Comparison of ENCODE assay signal across 15 cellular contexts in the genomic region with DNA sequence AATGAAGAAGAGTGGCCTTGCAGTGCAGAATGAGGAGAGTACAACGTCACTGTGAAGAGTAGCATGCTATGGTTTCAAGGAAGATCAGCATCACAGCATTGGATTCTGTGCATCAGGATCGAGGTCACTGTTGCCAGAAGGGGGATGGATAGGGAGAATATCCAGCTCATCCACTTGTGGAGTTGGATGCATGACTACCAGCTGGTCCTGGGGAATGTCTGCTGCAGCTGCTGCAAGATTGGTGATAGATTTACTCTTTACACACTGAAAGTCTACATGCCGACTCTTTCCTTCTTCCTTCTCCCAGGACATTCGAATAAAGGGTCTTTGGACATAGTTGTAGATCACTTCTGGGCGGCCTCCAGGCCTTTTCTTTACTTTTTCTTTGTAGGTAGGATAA.
DNase-seq lines count a peak whose midpoint lies in the region; ATAC-seq and TF ChIP-seq lines count a peak whose summit lies in the region.
"Had no signal": no experiment of that assay in that cellular context is flagged by ENCODE, and none has a peak within 500 bp of the region (broad histone marks: within the 10 kb centered on the region; RNA-seq: fewer than 3 reads in every experiment).

No MANE protein-coding gene starts in this region.

- H3K9me3 ChIP-seq in CD4-positive, alpha-beta memory T cell (ENCODE audit: control insufficient read depth in 1 of 2, low read length in 2 of 2): no peaks in the 10 kb centered on the region
- no peaks in the 10 kb centered on the region for H3K9me3 ChIP-seq in naive thymus-derived CD4-positive, alpha-beta T cell (ENCODE audit: control insufficient read depth in 2 of 3, low read length in 3 of 3)
- H3K9me3 ChIP-seq in right lobe of liver: no peaks in the 10 kb centered on the region
- H3K9me3 ChIP-seq: BE2C had no signal

- POLR2A ChIA-PET in activated CD8-positive, alpha-beta T cell treated with anti-CD3 and anti-CD28 coated beads for 36 hours (lab: Charles Lee): interaction anchor here (1.7 kb wide), 1 partner anchor 74 kb away, joined by 5 read pairs; a partner anchor contains a TSS
- POLR2A ChIA-PET in activated CD8-positive, alpha-beta T cell treated with anti-CD3 and anti-CD28 coated beads, Interleukin-2, amount 10 ng/mL, durations not matched to agents 7 days and 5 days (lab: Charles Lee): no interaction called here
- POLR2A ChIA-PET in CD4-positive, alpha-beta memory T cell (lab: Charles Lee; ENCODE audit: partially characterized antibody): interaction anchor here (0.6 kb wide), 1 partner anchor 14 kb away, joined by 3 read pairs; no protein-coding TSS in a partner anchor
- POLR2A ChIA-PET in naive thymus-derived CD4-positive, alpha-beta T cell (lab: Charles Lee): no interaction called here

- H3K27me3 ChIP-seq in CD4-positive, alpha-beta memory T cell (ENCODE audit: insufficient read depth, low read length): no peaks in the 10 kb centered on the region
- H3K27me3 ChIP-seq in naive thymus-derived CD4-positive, alpha-beta T cell (ENCODE audit: control insufficient read depth in 2 of 2, insufficient read depth in 2 of 2, low read length in 2 of 2): no peaks in the 10 kb centered on the region
- H3K27me3 ChIP-seq in right lobe of liver: no peaks in the 10 kb centered on the region
- H3K27me3 ChIP-seq: BE2C had no signal

- no peak for ATAC-seq in activated CD8-positive, alpha-beta T cell treated with anti-CD3 and anti-CD28 coated beads for 36 hours
- ATAC-seq in activated CD8-positive, alpha-beta T cell treated with anti-CD3 and anti-CD28 coated beads, Interleukin-2, amount 10 ng/mL, durations not matched to agents 7 days and 5 days: no peak
- ATAC-seq in activated naive CD8-positive, alpha-beta T cell treated with anti-CD3 and anti-CD28 coated beads, Interleukin-2, amount 50 U/mL, for 24 hours: no peak
- no peak for ATAC-seq in naive thymus-derived CD4-positive, alpha-beta T cell
- no peak for ATAC-seq in right lobe of liver
- ATAC-seq: Panc1 had no signal

- CTCF ChIA-PET in activated CD8-positive, alpha-beta T cell treated with anti-CD3 and anti-CD28 coated beads for 36 hours (lab: Charles Lee): no interaction called here
- CTCF ChIA-PET in activated CD8-positive, alpha-beta T cell treated with anti-CD3 and anti-CD28 coated beads, Interleukin-2, amount 10 ng/mL, durations not matched to agents 7 days and 5 days (lab: Charles Lee): no interaction called here
- CTCF ChIA-PET in CD4-positive, alpha-beta memory T cell (lab: Charles Lee; ENCODE audit: partially characterized antibody): interaction anchor here (1.2 kb wide), 1 partner anchor 45 kb away, joined by 3 read pairs; no protein-coding TSS in a partner anchor
- CTCF ChIA-PET in naive thymus-derived CD4-positive, alpha-beta T cell (lab: Charles Lee): no interaction called here

- H3K36me3 ChIP-seq in CD4-positive, alpha-beta memory T cell (ENCODE audit: insufficient read depth, low read length): peaks cover 38% of the 10 kb centered on the region
- H3K36me3 ChIP-seq in naive thymus-derived CD4-positive, alpha-beta T cell (ENCODE audit: control insufficient read depth in 2 of 3, insufficient read depth in 3 of 3, low read length in 3 of 3): peaks cover 0 to 36% (median 12%) of the 10 kb centered on the region in 3 experiments
- H3K36me3 ChIP-seq in right lobe of liver: peaks cover 0 to 30% (median 10%) of the 10 kb centered on the region in 4 donors
- H3K36me3 ChIP-seq: BE2C had no signal

- H3K4me3 Mint-ChIP-seq in activated CD8-positive, alpha-beta T cell treated with anti-CD3 and anti-CD28 coated beads for 36 hours: no peak overlapping the region
- no peak overlapping the region for H3K4me3 Mint-ChIP-seq in activated CD8-positive, alpha-beta T cell treated with anti-CD3 and anti-CD28 coated beads, Interleukin-2, amount 10 ng/mL, durations not matched to agents 7 days and 5 days
- H3K4me3 Mint-ChIP-seq in CD4-positive, alpha-beta memory T cell: no peak overlapping the region
- no peak overlapping the region for H3K4me3 Mint-ChIP-seq in activated naive CD8-positive, alpha-beta T cell treated with anti-CD3 and anti-CD28 coated beads, Interleukin-2, amount 50 U/mL, for 24 hours
- no peak overlapping the region for H3K4me3 Mint-ChIP-seq in naive thymus-derived CD4-positive, alpha-beta T cell
- H3K4me3 Mint-ChIP-seq: CD4-positive, alpha-beta T cell had no signal

- no peak overlapping the region for H3K27ac ChIP-seq in CD4-positive, alpha-beta memory T cell (ENCODE audit: low read depth, low read length)
- H3K27ac ChIP-seq in naive thymus-derived CD4-positive, alpha-beta T cell (ENCODE audit: low read depth, low read length): no peak overlapping the region
- no peak overlapping the region for H3K27ac ChIP-seq in right lobe of liver

- WGBS in right lobe of liver (ENCODE audit: insufficient coverage, low coverage, low lambda C conversion rate, missing lambda C conversion rate): 84% methylated on average over 2 of the region's 5 CpGs

- intact Hi-C loops in activated CD8-positive, alpha-beta T cell treated with anti-CD3 and anti-CD28 coated beads for 36 hours (cut with micrococcal nuclease): no loop called here
- intact Hi-C loops in CD4-positive, alpha-beta memory T cell (cut with micrococcal nuclease): no loop called here
- intact Hi-C loops in naive thymus-derived CD4-positive, alpha-beta T cell (cut with micrococcal nuclease): no loop called here
- intact Hi-C loops in right lobe of liver (cut with DNase I): no loop called here

- H3K4me1 ChIP-seq in CD4-positive, alpha-beta memory T cell (ENCODE audit: insufficient read depth, low read length): no peaks in the 10 kb centered on the region
- no peaks in the 10 kb centered on the region for H3K4me1 ChIP-seq in naive thymus-derived CD4-positive, alpha-beta T cell (ENCODE audit: control insufficient read depth in 2 of 2, insufficient read depth in 2 of 2, low read length in 2 of 2)
- no peaks in the 10 kb centered on the region for H3K4me1 ChIP-seq in right lobe of liver
- H3K4me1 ChIP-seq: BE2C had no signal

- no peaks in the 10 kb centered on the region for H3K9me3 Mint-ChIP-seq in activated CD8-positive, alpha-beta T cell treated with anti-CD3 and anti-CD28 coated beads for 36 hours
- no peaks in the 10 kb centered on the region for H3K9me3 Mint-ChIP-seq in activated CD8-positive, alpha-beta T cell treated with anti-CD3 and anti-CD28 coated beads, Interleukin-2, amount 10 ng/mL, durations not matched to agents 7 days and 5 days (ENCODE audit: insufficient read depth)
- H3K9me3 Mint-ChIP-seq in CD4-positive, alpha-beta memory T cell: no peaks in the 10 kb centered on the region
- H3K9me3 Mint-ChIP-seq in activated naive CD8-positive, alpha-beta T cell treated with anti-CD3 and anti-CD28 coated beads, Interleukin-2, amount 50 U/mL, for 24 hours: no peaks in the 10 kb centered on the region
- H3K9me3 Mint-ChIP-seq in naive thymus-derived CD4-positive, alpha-beta T cell: no peaks in the 10 kb centered on the region
- H3K9me3 Mint-ChIP-seq: CD4-positive, alpha-beta T cell had no signal

- no peak for DNase-seq in activated CD8-positive, alpha-beta T cell treated with anti-CD3 and anti-CD28 coated beads for 36 hours
- DNase-seq in activated CD8-positive, alpha-beta T cell treated with anti-CD3 and anti-CD28 coated beads, Interleukin-2, amount 10 ng/mL, durations not matched to agents 7 days and 5 days: no peak
- no peak for DNase-seq in CD4-positive, alpha-beta memory T cell
- no peak for DNase-seq in activated naive CD8-positive, alpha-beta T cell treated with anti-CD3 and anti-CD28 coated beads, Interleukin-2, amount 50 U/mL, for 24 hours
- no peak for DNase-seq in naive thymus-derived CD4-positive, alpha-beta T cell
- DNase-seq in iPS-NIHi7 (ENCODE audit: extremely low spot score) (no peak), right lobe of liver (no peak), SIG-M5 (lab: John Stamatoyannopoulos, UW) (no peak)
- DNase-seq: BE2C; Calu3; CD4-positive, alpha-beta T cell; NCI-H1092 treated with DMSO at 0.1 percent for 48 hours; NCI-H1694; NCI-H2081 treated with DMSO at 0.1 percent for 48 hours had no signal

- TF ChIP-seq CTCF in activated CD8-positive, alpha-beta T cell treated with anti-CD3 and anti-CD28 coated beads for 36 hours (IDR thresholded peaks at IDR 0.05): no peak
- no peak for TF ChIP-seq CTCF in right lobe of liver (IDR thresholded peaks at IDR 0.05)

- peaks cover 5% of the 10 kb centered on the region for H3K4me1 Mint-ChIP-seq in activated CD8-positive, alpha-beta T cell treated with anti-CD3 and anti-CD28 coated beads for 36 hours (ENCODE audit: low read depth)
- no peaks in the 10 kb centered on the region for H3K4me1 Mint-ChIP-seq in activated CD8-positive, alpha-beta T cell treated with anti-CD3 and anti-CD28 coated beads, Interleukin-2, amount 10 ng/mL, durations not matched to agents 7 days and 5 days (ENCODE audit: low read depth)
- H3K4me1 Mint-ChIP-seq in CD4-positive, alpha-beta memory T cell: peaks cover 0 to 1% (median 0%) of the 10 kb centered on the region in 4 donors
- peaks cover 3% of the 10 kb centered on the region for H3K4me1 Mint-ChIP-seq in activated naive CD8-positive, alpha-beta T cell treated with anti-CD3 and anti-CD28 coated beads, Interleukin-2, amount 50 U/mL, for 24 hours
- H3K4me1 Mint-ChIP-seq in naive thymus-derived CD4-positive, alpha-beta T cell: peaks cover 0 to 8% (median 0%) of the 10 kb centered on the region in 7 donors

- H3K27me3 Mint-ChIP-seq in activated CD8-positive, alpha-beta T cell treated with anti-CD3 and anti-CD28 coated beads for 36 hours: no peaks in the 10 kb centered on the region
- H3K27me3 Mint-ChIP-seq in activated CD8-positive, alpha-beta T cell treated with anti-CD3 and anti-CD28 coated beads, Interleukin-2, amount 10 ng/mL, durations not matched to agents 7 days and 5 days (ENCODE audit: low read depth): no peaks in the 10 kb centered on the region
- no peaks in the 10 kb centered on the region for H3K27me3 Mint-ChIP-seq in CD4-positive, alpha-beta memory T cell
- no peaks in the 10 kb centered on the region for H3K27me3 Mint-ChIP-seq in activated naive CD8-positive, alpha-beta T cell treated with anti-CD3 and anti-CD28 coated beads, Interleukin-2, amount 50 U/mL, for 24 hours
- no peaks in the 10 kb centered on the region for H3K27me3 Mint-ChIP-seq in naive thymus-derived CD4-positive, alpha-beta T cell
- H3K27me3 Mint-ChIP-seq: CD4-positive, alpha-beta T cell had no signal

- no peak overlapping the region for H3K4me3 ChIP-seq in CD4-positive, alpha-beta memory T cell (ENCODE audit: low read length in 2 of 2)
- no peak overlapping the region for H3K4me3 ChIP-seq in naive thymus-derived CD4-positive, alpha-beta T cell (ENCODE audit: low read length)
- H3K4me3 ChIP-seq in right lobe of liver: no peak overlapping the region

- peaks cover 14% of the 10 kb centered on the region for H3K36me3 Mint-ChIP-seq in activated CD8-positive, alpha-beta T cell treated with anti-CD3 and anti-CD28 coated beads for 36 hours (ENCODE audit: low read depth)
- peaks cover 58% of the 10 kb centered on the region for H3K36me3 Mint-ChIP-seq in activated CD8-positive, alpha-beta T cell treated with anti-CD3 and anti-CD28 coated beads, Interleukin-2, amount 10 ng/mL, durations not matched to agents 7 days and 5 days (ENCODE audit: low read depth)
- peaks cover 38 to 66% of the 10 kb centered on the region in 2 donors for H3K36me3 Mint-ChIP-seq in CD4-positive, alpha-beta memory T cell
- H3K36me3 Mint-ChIP-seq in activated naive CD8-positive, alpha-beta T cell treated with anti-CD3 and anti-CD28 coated beads, Interleukin-2, amount 50 U/mL, for 24 hours (ENCODE audit: low read depth): peaks cover 34% of the 10 kb centered on the region
- peaks cover 4 to 42% (median 20%) of the 10 kb centered on the region in 5 donors for H3K36me3 Mint-ChIP-seq in naive thymus-derived CD4-positive, alpha-beta T cell

- H3K27ac Mint-ChIP-seq in activated CD8-positive, alpha-beta T cell treated with anti-CD3 and anti-CD28 coated beads for 36 hours: peak overlapping the region; percentile 50
- H3K27ac Mint-ChIP-seq in activated CD8-positive, alpha-beta T cell treated with anti-CD3 and anti-CD28 coated beads, Interleukin-2, amount 10 ng/mL, durations not matched to agents 7 days and 5 days: no peak overlapping the region
- H3K27ac Mint-ChIP-seq in CD4-positive, alpha-beta memory T cell: peak overlapping the region in 5 of 7 donors; percentile 39 to 71 (median 55)
- peak overlapping the region; percentile 24 for H3K27ac Mint-ChIP-seq in activated naive CD8-positive, alpha-beta T cell treated with anti-CD3 and anti-CD28 coated beads, Interleukin-2, amount 50 U/mL, for 24 hours
- H3K27ac Mint-ChIP-seq in naive thymus-derived CD4-positive, alpha-beta T cell: peak overlapping the region in 6 of 9 donors; percentile 3 to 60 (median 44)
- H3K27ac Mint-ChIP-seq: CD4-positive, alpha-beta T cell had no signal

- TF ChIP-seq POLR2A in right lobe of liver (IDR thresholded peaks at IDR 0.05): no peak

Comparison
In these comparisons a context has a peak if more than half of its experiments do, and no peak if none do; other contexts are left out.
1. POLR2A ChIA-PET loops: an anchor here in activated CD8-positive, alpha-beta T cell treated with anti-CD3 and anti-CD28 coated beads for 36 hours (1.7 kb wide) and CD4-positive, alpha-beta memory T cell (0.6 kb wide); none called in activated CD8-positive, alpha-beta T cell treated with anti-CD3 and anti-CD28 coated beads, Interleukin-2, amount 10 ng/mL, durations not matched to agents 7 days and 5 days and naive thymus-derived CD4-positive, alpha-beta T cell.